Comparison of ENCODE assay signal across 13 cellular contexts in genomic region chrX:151970661-151971060, GRCh38. TPM values are rescaled to one million over a fixed set of nuclear protein-coding genes. Genes with fewer than 3 reads are reported as not detected.
DNase-seq lines count a peak whose midpoint lies in the region; ATAC-seq and TF ChIP-seq lines count a peak whose summit lies in the region.
"Had no signal": no experiment of that assay in that cellular context is flagged by ENCODE, and none has a peak within 500 bp of the region (broad histone marks: within the 10 kb centered on the region; RNA-seq: fewer than 3 reads in every experiment).

No MANE protein-coding gene starts in this region.

- peaks cover 21% of the 10 kb centered on the region for H3K9me3 Mint-ChIP-seq in mesothelial cell of epicardium

- TF ChIP-seq CTCF in AG04449 (IDR thresholded peaks at IDR 0.05; ENCODE audit: insufficient read depth, low read length, missing control alignments) (no peak), mesothelial cell of epicardium (IDR thresholded peaks at IDR 0.05; ENCODE audit: unreplicated experiment) (no peak)

- H3K4me1 Mint-ChIP-seq in mesothelial cell of epicardium: peaks cover 28% of the 10 kb centered on the region
- H3K4me1 Mint-ChIP-seq: B cell, IgD-negative memory B cell had no signal

- peaks cover 18% of the 10 kb centered on the region for H3K36me3 Mint-ChIP-seq in mesothelial cell of epicardium
- H3K36me3 Mint-ChIP-seq: IgD-negative memory B cell had no signal

- H3K27ac Mint-ChIP-seq in mesothelial cell of epicardium: peak overlapping the region; percentile 73
- H3K27ac Mint-ChIP-seq: B cell, H9 had no signal

- ATAC-seq in activated CD4-positive, CD25-positive, alpha-beta regulatory T cell treated with anti-CD3 and anti-CD28 coated beads, Interleukin-2, amount 50 U/mL, for 24 hours: no peak
- no peak for ATAC-seq in GM18502 (IDR thresholded peaks at IDR 0.05; ENCODE audit: poor library complexity, unreplicated experiment)
- ATAC-seq: GM12878 had no signal

- no peak overlapping the region for H3K4me3 ChIP-seq in AG04449 (ENCODE audit: low read depth, low read length)
- H3K4me3 ChIP-seq: GM12878 had no signal

- peaks cover 9% of the 10 kb centered on the region for H3K27me3 Mint-ChIP-seq in mesothelial cell of epicardium (ENCODE audit: low read depth)

- DNase-seq in AG04449 (ENCODE audit: low read depth, low spot score) (peak; percentile 53), MV-4-11 (lab: John Stamatoyannopoulos, UW) (peak; percentile 61), epidermal melanocyte (ENCODE audit: insufficient read length, low spot score) (peak; percentile 33), mesothelial cell of epicardium (ENCODE audit: low spot score in 2 of 2, unreplicated experiment in 2 of 2) (no peak), foreskin melanocyte (no peak), NCI-H2171 (lab: John Stamatoyannopoulos, UW) (no peak)
- DNase-seq: effector CD8-positive, alpha-beta T cell; H9 had no signal

- POLR2A ChIA-PET in AG04449 (lab: Yijun Ruan, JAX): no interaction called here

- CTCF ChIA-PET in AG04449 (lab: Yijun Ruan, JAX): no interaction called here

- peak overlapping the region; percentile 46 for H3K4me3 Mint-ChIP-seq in mesothelial cell of epicardium
- H3K4me3 Mint-ChIP-seq: B cell, H9 had no signal

RNA-seq across cellular contexts. Expression of gene GABRE, which starts 3.8 kb away (rescaled TPM):
- 190 to 220 TPM (median 202 TPM) in 3 replicates for total RNA-seq in mesothelial cell of epicardium
- total RNA-seq: B cell had no signal

RNA-seq across cellular contexts. Expression of gene MAGEA4, which starts 58.0 kb away (rescaled TPM):
- total RNA-seq in mesothelial cell of epicardium: not detected in 3 replicates
- total RNA-seq: B cell, GM12878 had no signal

Comparison
In these comparisons a context has a peak if more than half of its experiments do, and no peak if none do; other contexts are left out.
1. DNase-seq: peak in AG04449 (single experiment), MV-4-11 (single experiment) and epidermal melanocyte (single experiment); none in mesothelial cell of epicardium (0 of 2), foreskin melanocyte (single experiment) and NCI-H2171 (single experiment).